8 cellular contexts compared by ENCODE assay signal in the genomic region with DNA sequence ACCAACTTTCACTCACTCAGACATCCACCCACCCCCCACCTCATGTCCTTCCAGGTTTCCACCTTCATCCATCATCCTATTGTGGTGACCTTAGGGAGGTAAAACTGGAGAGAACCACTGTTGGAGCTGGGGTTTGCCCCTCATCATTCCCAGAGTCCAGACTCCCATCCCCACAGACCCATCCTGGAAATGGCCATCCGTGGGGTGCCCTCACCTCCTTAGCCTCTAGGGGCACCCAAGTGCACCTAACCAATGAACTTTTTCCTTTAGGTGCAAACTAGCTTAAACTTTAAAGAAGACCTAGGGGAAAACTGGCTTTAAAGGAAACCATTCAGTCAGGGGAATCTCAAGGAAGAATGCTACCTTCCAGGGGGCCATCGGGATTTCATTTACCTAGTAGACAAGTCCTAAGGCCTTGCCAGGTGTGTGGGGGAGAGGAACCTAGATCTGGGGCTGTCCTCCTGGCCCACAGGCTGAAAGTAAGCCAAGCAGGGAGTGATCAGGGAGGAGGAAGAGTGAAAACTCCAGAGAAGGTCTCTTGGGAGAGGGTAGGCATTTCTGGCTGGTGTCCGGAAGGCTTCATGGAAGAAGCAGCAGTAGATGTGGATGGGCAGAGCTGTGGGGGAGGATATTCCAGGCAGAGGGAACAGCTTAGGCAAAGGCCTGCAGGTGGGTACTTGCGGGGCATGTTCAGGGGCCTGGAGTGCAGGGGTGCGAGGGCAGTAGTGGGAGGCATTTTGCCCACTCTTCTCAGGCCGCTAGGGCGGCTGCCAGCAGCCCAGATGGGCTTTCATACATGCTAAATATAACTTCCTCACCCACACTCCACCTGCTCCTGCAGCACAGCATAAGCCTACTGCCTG. TPM values are rescaled to one million over a fixed set of nuclear protein-coding genes. Genes with fewer than 3 reads are reported as not detected.
DNase-seq lines count a peak whose midpoint lies in the region; ATAC-seq and TF ChIP-seq lines count a peak whose summit lies in the region.

No MANE protein-coding gene starts in this region.

- peak; percentile 9 to 13 for DNase-seq in AML-193 (lab: John Stamatoyannopoulos, UW)
- peak; percentile 68 for DNase-seq in GM13976 (ENCODE audit: low spot score)
- peak in 2 of 34 experiments; percentile 13 to 26 for DNase-seq in T-cell
- peak; percentile 49 for DNase-seq in epidermal melanocyte (ENCODE audit: insufficient read length, low spot score)
- no peak for DNase-seq in NOMO-1 (lab: John Stamatoyannopoulos, UW; ENCODE audit: unreplicated experiment in 2 of 2)

- peak overlapping the region in 2 of 3 donors; percentile 29 to 35 for H3K4me3 ChIP-seq in skeletal muscle tissue (ENCODE audit: low read length in 3 of 3)

- H3K4me1 ChIP-seq in skeletal muscle tissue (ENCODE audit: control insufficient read depth in 3 of 3, insufficient read depth in 3 of 3, low read length in 3 of 3), result peaks cover 51 to 58% (median 55%) of the 10 kb centered on the region in 3 donors

- H3K36me3 Mint-ChIP-seq in T-cell, result peaks cover 22% of the 10 kb centered on the region

- H3K36me3 ChIP-seq in skeletal muscle tissue (ENCODE audit: control insufficient read depth in 3 of 3, insufficient read depth in 3 of 3, low read length in 3 of 3), result no peaks in the 10 kb centered on the region

- POLR2A ChIA-PET in T-cell (lab: Charles Lee), result no interaction called here

- TF ChIP-seq CTCF in GM13976 (IDR thresholded peaks at IDR 0.05; ENCODE audit: borderline replicate concordance, control extremely low read depth, extremely low read depth, insufficient read depth, missing control alignments), result peak; percentile 65

- ATAC-seq in T-cell (replicated peaks in 1 of 4) (no peak), GM21737 (IDR thresholded peaks at IDR 0.05; ENCODE audit: unreplicated experiment) (no peak), GM18519 (IDR thresholded peaks at IDR 0.05; ENCODE audit: low FRiP score, unreplicated experiment) (no peak)

- peak overlapping the region in 1 of 3 donors; percentile 74 for H3K4me3 Mint-ChIP-seq in T-cell

- H3K27ac ChIP-seq in skeletal muscle tissue (ENCODE audit: low read depth, low read length), result peak overlapping the region; percentile 78

- H3K27ac Mint-ChIP-seq in T-cell, result peak overlapping the region; percentile 89 to 90

- H3K9ac ChIP-seq in skeletal muscle tissue (ENCODE audit: low read depth in 1 of 3, low read length in 3 of 3), result peak overlapping the region in 2 of 3 donors; percentile 66 to 74

- no peaks in the 10 kb centered on the region for H3K27me3 Mint-ChIP-seq in T-cell

- no peaks in the 10 kb centered on the region for H3K27me3 ChIP-seq in skeletal muscle tissue (ENCODE audit: control insufficient read depth in 3 of 3, insufficient read depth in 3 of 3, low read length in 3 of 3)

- CTCF ChIA-PET in T-cell (lab: Charles Lee), result interaction anchor here (0.6 to 1.5 kb wide), 16 partner anchors 9 to 803 kb away, joined by 3 to 8 read pairs (median 4); a partner anchor contains a TSS

- peaks cover 49 to 74% (median 69%) of the 10 kb centered on the region in 3 donors for H3K4me1 Mint-ChIP-seq in T-cell

- in situ Hi-C loops in GM13976 (cut with MboI; ENCODE audit: low sequenced_read_pairs, unreplicated experiment), result no loop called here

- H3K9me3 Mint-ChIP-seq in T-cell, result no peaks in the 10 kb centered on the region

- H3K9me3 ChIP-seq in skeletal muscle tissue (ENCODE audit: control insufficient read depth in 3 of 3, low read length in 3 of 3), result no peaks in the 10 kb centered on the region

RNA-seq across cellular contexts. Expression of a gene that starts 11.6 kb away (rescaled TPM):
- total RNA-seq in T-cell (100 to 1,000 TPM in 3 of 5 donors, 10 to 100 TPM in 2; 85.7 to 209 (median 195) TPM), skeletal muscle tissue (12.5 TPM)

RNA-seq across cellular contexts. Expression of a gene that starts 15.0 kb away (rescaled TPM):
- total RNA-seq in T-cell, result under 1 TPM in 3 of 5 donors, not detected in 2; 0.13 to 0.18 (median 0.16) TPM
- not detected for total RNA-seq in skeletal muscle tissue

RNA-seq across cellular contexts. Expression of a gene that starts 17.8 kb away (rescaled TPM):
- 100 to 1,000 TPM in 3 of 5 donors, 10 to 100 TPM in 2; 67.2 to 122 (median 106) TPM for total RNA-seq in T-cell
- total RNA-seq in skeletal muscle tissue, result 124 TPM

RNA-seq across cellular contexts. Expression of a gene that starts 31.2 kb away (rescaled TPM):
- total RNA-seq in T-cell, result not detected
- not detected for total RNA-seq in skeletal muscle tissue

RNA-seq across cellular contexts. Expression of a gene that starts 40.1 kb away (rescaled TPM):
- total RNA-seq in T-cell (under 1 TPM in 4 of 5 donors, not detected in 1; 0.28 to 0.98 (median 0.42) TPM), skeletal muscle tissue (not detected)

Comparison
In these comparisons a context has a peak if more than half of its experiments do, and no peak if none do; other contexts are left out.
1. DNase-seq: peak in AML-193 (2 of 2), GM13976 (single experiment) and epidermal melanocyte (single experiment); none in NOMO-1 (0 of 2).